In the genomic region with DNA sequence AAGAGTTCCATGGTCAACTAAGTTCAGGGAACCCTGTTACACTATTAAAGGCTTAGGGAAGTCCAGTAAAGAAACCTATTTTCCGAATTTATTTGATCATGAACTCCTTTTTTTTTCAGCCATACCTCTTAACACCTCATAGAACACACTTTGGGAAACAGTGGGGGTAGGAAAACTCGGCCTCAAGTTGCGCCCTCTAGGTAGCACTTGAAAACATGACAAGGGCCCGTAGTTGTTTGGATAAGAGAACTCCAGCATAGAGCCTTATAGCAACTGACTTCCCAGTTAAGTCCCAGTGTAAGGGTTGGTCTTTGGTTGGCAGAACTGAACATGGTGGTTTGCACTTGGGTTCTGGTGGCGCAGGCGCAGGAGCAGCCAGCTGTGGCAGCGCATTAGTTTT, we compare ENCODE assay signal across 19 cellular contexts.
"Had no signal": no experiment of that assay in that cellular context is flagged by ENCODE, and none has a peak within 500 bp of the region (broad histone marks: within the 10 kb centered on the region; RNA-seq: fewer than 3 reads in every experiment).

No MANE protein-coding gene starts in this region.

- H3K9me3 Mint-ChIP-seq: activated naive CD8-positive, alpha-beta T cell treated with anti-CD3 and anti-CD28 coated beads, Interleukin-2, amount 10 ng/mL, durations not matched to agents 7 days and 5 days; central memory CD8-positive, alpha-beta T cell; immature natural killer cell; nephron had no signal

- H3K36me3 ChIP-seq: uterus had no signal

- H3K27me3 Mint-ChIP-seq: activated naive CD8-positive, alpha-beta T cell treated with anti-CD3 and anti-CD28 coated beads, Interleukin-2, amount 10 ng/mL, durations not matched to agents 7 days and 5 days; central memory CD8-positive, alpha-beta T cell had no signal

- ATAC-seq: psoas muscle had no signal

- H3K4me3 Mint-ChIP-seq: activated naive CD8-positive, alpha-beta T cell treated with anti-CD3 and anti-CD28 coated beads, Interleukin-2, amount 10 ng/mL, durations not matched to agents 7 days and 5 days; central memory CD8-positive, alpha-beta T cell; immature natural killer cell; nephron had no signal

- DNase-seq: activated CD4-positive, alpha-beta T cell treated with anti-CD3 and anti-CD28 coated beads, Interleukin-2, amount 50 U/mL, for 48 hours; activated gamma-delta T cell; activated naive CD8-positive, alpha-beta T cell treated with anti-CD3 and anti-CD28 coated beads, Interleukin-2, amount 10 ng/mL, durations not matched to agents 7 days and 5 days; anterior cingulate cortex; brain microvascular endothelial cell; esophagus squamous epithelium; hypothalamus; immature natural killer cell; psoas muscle; sigmoid colon; T-helper 1 cell; T1000; thyroid gland; uterus had no signal

- H3K27ac Mint-ChIP-seq: activated naive CD8-positive, alpha-beta T cell treated with anti-CD3 and anti-CD28 coated beads, Interleukin-2, amount 10 ng/mL, durations not matched to agents 7 days and 5 days; nephron had no signal

- H3K9me3 ChIP-seq: esophagus squamous epithelium, psoas muscle, sigmoid colon, spleen, thyroid gland, uterus had no signal

- H3K27ac ChIP-seq: brain microvascular endothelial cell, coronary artery, esophagus squamous epithelium, psoas muscle, sigmoid colon, spleen, thyroid gland, uterus, VCaP had no signal

- H3K27me3 ChIP-seq: brain microvascular endothelial cell, esophagus squamous epithelium, sigmoid colon, spleen, thyroid gland, uterus had no signal

- H3K4me3 ChIP-seq: coronary artery, esophagus squamous epithelium, psoas muscle, sigmoid colon, spleen, thyroid gland, uterus had no signal
